Comparison of ENCODE assay signal across 9 cellular contexts in genomic region chr13:113950451-113951245, GRCh38. TPM values are rescaled to one million over a fixed set of nuclear protein-coding genes. Genes with fewer than 3 reads are reported as not detected.
A peak's percentile ranks its signal among the peaks of the same experiment; 100 is the strongest.
DNase-seq lines count a peak whose midpoint lies in the region; ATAC-seq lines count a peak whose summit lies in the region.
"Had no signal": no experiment of that assay in that cellular context is flagged by ENCODE, and none has a peak within 500 bp of the region (broad histone marks: within the 10 kb centered on the region; RNA-seq: fewer than 3 reads in every experiment).

No MANE protein-coding gene starts in this region.

- peak overlapping the region; percentile 9 for H3K4me3 Mint-ChIP-seq in central memory CD8-positive, alpha-beta T cell

- H3K36me3 Mint-ChIP-seq in central memory CD8-positive, alpha-beta T cell (ENCODE audit: insufficient read depth): peaks cover 35% of the 10 kb centered on the region

- DNase-seq in central memory CD8-positive, alpha-beta T cell (ENCODE audit: low spot score in 2 of 2): no peak
- DNase-seq in posterior vena cava (ENCODE audit: low spot score) (peak; percentile 83), OCI-M2 (lab: John Stamatoyannopoulos, UW; ENCODE audit: unreplicated experiment) (no peak), germinal center (ENCODE audit: low spot score) (no peak), NCI-H1105 (lab: John Stamatoyannopoulos, UW) (no peak)
- DNase-seq: DMS 273 treated with DMSO at 0.1 percent for 48 hours had no signal

- H3K27ac Mint-ChIP-seq in central memory CD8-positive, alpha-beta T cell (ENCODE audit: low read depth): no peak overlapping the region

- peaks cover 1% of the 10 kb centered on the region for H3K9me3 Mint-ChIP-seq in central memory CD8-positive, alpha-beta T cell

- intact Hi-C loops in posterior vena cava (cut with DNase I): loop anchor here in 1 of 2 donors (5.0 kb wide), 1 partner anchor 277 kb away; no protein-coding TSS in a partner anchor

- ATAC-seq in GM19023 (IDR thresholded peaks at IDR 0.05; ENCODE audit: unreplicated experiment): peak; percentile 15
- ATAC-seq in HG02798 (IDR thresholded peaks at IDR 0.05; ENCODE audit: poor library complexity, unreplicated experiment): peak; percentile 8
- ATAC-seq in central memory CD8-positive, alpha-beta T cell (replicated peaks; ENCODE audit: extremely low read depth, poor library complexity, severe bottlenecking): no peak
- ATAC-seq in HG02973 (IDR thresholded peaks at IDR 0.05; ENCODE audit: unreplicated experiment): no peak

- peaks cover 5% of the 10 kb centered on the region for H3K4me1 Mint-ChIP-seq in central memory CD8-positive, alpha-beta T cell

- no peaks in the 10 kb centered on the region for H3K27me3 Mint-ChIP-seq in central memory CD8-positive, alpha-beta T cell

RNA-seq across cellular contexts. Expression of gene C13orf46, which starts 23.2 kb away (rescaled TPM):
- total RNA-seq in posterior vena cava: 1 to 10 TPM; 1.2 to 1.9 TPM

Comparison
In these comparisons a context has a peak if more than half of its experiments do, and no peak if none do; other contexts are left out.
1. ATAC-seq: peak in GM19023 (single experiment) and HG02798 (single experiment); none in central memory CD8-positive, alpha-beta T cell (single experiment) and HG02973 (single experiment).